ENCODE assay signal across 8 cellular contexts in the genomic region with DNA sequence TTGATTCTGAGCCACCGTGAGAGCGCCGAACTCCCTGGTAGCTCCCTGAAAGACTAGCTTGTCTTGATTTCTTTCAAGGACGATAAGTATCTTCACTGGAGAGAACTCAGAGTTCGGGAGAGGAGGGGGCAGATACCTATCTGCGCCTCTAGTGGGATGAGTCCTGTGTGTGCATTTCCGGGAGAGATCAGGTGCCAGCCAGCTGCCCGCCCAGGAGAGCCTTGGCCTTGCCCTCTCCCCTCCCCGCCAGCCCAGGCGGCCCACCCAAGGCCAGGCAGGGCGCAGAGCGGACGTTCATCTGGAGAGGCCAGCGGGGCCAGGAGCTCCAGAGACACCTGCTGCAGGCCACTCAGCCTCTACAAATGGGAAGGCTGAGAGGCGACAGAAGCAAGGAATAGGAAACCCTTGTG. TPM values are rescaled to one million over a fixed set of nuclear protein-coding genes. Genes with fewer than 3 reads are reported as not detected.
DNase-seq lines count a peak whose midpoint lies in the region; ATAC-seq, FAIRE-seq and TF ChIP-seq lines count a peak whose summit lies in the region.

No MANE protein-coding gene starts in this region.

- H3K27ac ChIP-seq in BLaER1 (peak overlapping the region; percentile 99), caudate nucleus (ENCODE audit: low read depth, low read length) (peak overlapping the region; percentile 94)

- peaks cover 68% of the 10 kb centered on the region for H3K4me1 ChIP-seq in BLaER1

- H4K20me1 ChIP-seq in BLaER1, result peaks cover 16% of the 10 kb centered on the region

- no peaks in the 10 kb centered on the region for H3K9me3 ChIP-seq in BLaER1

- peak overlapping the region; percentile 100 for H3K4me3 ChIP-seq in BLaER1

- peak overlapping the region; percentile 100 for H3K4me2 ChIP-seq in BLaER1

- H3K9ac ChIP-seq in BLaER1, result peak overlapping the region; percentile 99

- H3K27me3 ChIP-seq in BLaER1, result no peaks in the 10 kb centered on the region

- DNase-seq in NCI-H128 (lab: John Stamatoyannopoulos, UW; ENCODE audit: unreplicated experiment), result peak; percentile 13
- peak in 3 of 61 donors; percentile 14 to 50 (median 33) for DNase-seq in caudate nucleus (lab: John Stamatoyannopoulos, UW)
- peak; percentile 62 to 68 for DNase-seq in lung microvascular endothelial cell (ENCODE audit: low read depth in 2 of 2)
- peak; percentile 88 for DNase-seq in urothelium cell line (ENCODE audit: low spot score)

- FAIRE-seq in urothelium cell line (lab: Jason Lieb, UNC), result no peak

- no peak for TF ChIP-seq POLR2A in GM18505 (IDR thresholded peaks at IDR 0.05; ENCODE audit: borderline replicate concordance, extremely low read depth, insufficient read depth, insufficient read length)

- peaks cover 34% of the 10 kb centered on the region for H3K36me3 ChIP-seq in BLaER1

- ATAC-seq in GM19324 (IDR thresholded peaks at IDR 0.05; ENCODE audit: low FRiP score, unreplicated experiment) (no peak), GM18505 (IDR thresholded peaks at IDR 0.05; ENCODE audit: unreplicated experiment) (no peak), GM21723 (IDR thresholded peaks at IDR 0.05; ENCODE audit: unreplicated experiment) (no peak)

RNA-seq across cellular contexts. Expression of gene CD9, which starts 1.0 kb away (rescaled TPM):
- 799 and 1,196 TPM in 2 replicates for total RNA-seq in lung microvascular endothelial cell
